1 cellular context compared by ENCODE assay signal in genomic region chr7:122166708-122167107, GRCh38.
A peak's percentile ranks its signal among the peaks of the same experiment; 100 is the strongest.
TF ChIP-seq lines count a peak whose summit lies in the region.

No MANE protein-coding gene starts in this region.

TF ChIP-seq in endothelial cell of umbilical vein, 7 proteins besides CTCF, POLR2A, EP300 and RAD21:
- TF ChIP-seq JUN (IDR thresholded peaks at IDR 0.05; ENCODE audit: borderline replicate concordance, insufficient read depth, insufficient read length, low read depth) (no peak), EZH2 (IDR thresholded peaks at IDR 0.05; ENCODE audit: borderline replicate concordance, low read depth, low read length, severe bottlenecking) (no peak), FOS (IDR thresholded peaks at IDR 0.05; ENCODE audit: borderline replicate concordance, insufficient read depth, low read length) (no peak), GATA2 (IDR thresholded peaks at IDR 0.05; ENCODE audit: insufficient read depth, insufficient read length, low read depth, low read length) (peak; percentile 58), POLR2AphosphoS5 (IDR thresholded peaks at IDR 0.05; ENCODE audit: insufficient read depth, low read depth, low read length) (no peak)
